Comparison of ENCODE assay signal across 8 cellular contexts in the genomic region with DNA sequence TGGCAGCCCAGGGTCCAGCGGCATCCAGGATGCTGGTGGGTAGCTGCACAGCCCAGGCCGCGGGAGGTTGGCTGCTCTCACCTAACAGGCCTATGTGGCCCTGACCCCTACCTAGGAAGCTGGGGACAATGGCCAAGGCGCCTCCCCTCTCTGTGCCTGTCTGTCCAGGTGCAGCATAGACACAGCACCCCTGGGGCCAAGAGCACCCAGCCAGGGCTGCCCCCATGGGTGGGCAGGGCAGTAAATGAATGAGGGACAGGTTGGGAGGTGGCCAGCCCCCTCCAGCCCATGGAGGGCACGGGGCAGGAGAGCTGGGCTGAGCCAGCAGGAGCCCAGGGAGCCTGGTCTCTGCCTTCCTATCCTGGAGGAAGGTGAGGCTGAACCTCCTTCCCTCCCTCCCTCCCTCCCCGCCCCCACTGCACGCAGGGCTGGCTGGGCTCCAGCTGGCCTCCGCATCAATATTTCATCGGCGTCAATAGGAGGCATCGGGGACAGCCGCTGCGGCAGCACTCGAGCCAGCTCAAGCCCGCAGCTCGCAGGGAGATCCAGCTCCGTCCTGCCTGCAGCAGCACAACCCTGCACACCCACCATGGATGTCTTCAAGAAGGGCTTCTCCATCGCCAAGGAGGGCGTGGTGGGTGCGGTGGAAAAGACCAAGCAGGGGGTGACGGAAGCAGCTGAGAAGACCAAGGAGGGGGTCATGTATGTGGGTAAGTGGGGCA. TPM values are rescaled to one million over a fixed set of nuclear protein-coding genes. Genes with fewer than 3 reads are reported as not detected.
DNase-seq lines count a peak whose midpoint lies in the region; ATAC-seq and TF ChIP-seq lines count a peak whose summit lies in the region.

A gene (plus strand): TSS at position 491 of the 722 bp plus-strand sequence. CDS start 99 bp downstream, at position 590.

- DNase-seq in A673 (ENCODE audit: low spot score), result peak; percentile 39
- DNase-seq in NCI-H460 (ENCODE audit: extremely low read depth, low read depth), result no peak
- DNase-seq in epithelial cell of proximal tubule (ENCODE audit: low read depth), result no peak
- no peak for DNase-seq in neural crest cell (ENCODE audit: low read depth, low spot score)
- DNase-seq in kidney tubule cell (ENCODE audit: low spot score), result no peak
- DNase-seq in iPS-NIHi11 (ENCODE audit: low spot score), result no peak

- H3K27ac Mint-ChIP-seq in neural crest cell (ENCODE audit: unreplicated experiment), result peak within 1 kb of the TSS; percentile 19

- H3K4me3 Mint-ChIP-seq in neural crest cell, result peak within 1 kb of the TSS; percentile 19

- H3K4me1 ChIP-seq in A673 (ENCODE audit: insufficient read depth, low read length, poor library complexity, severe bottlenecking), result peaks cover 25% of the 10 kb centered on the region

- CTCF ChIA-PET in A673 (lab: Charles Lee), result interaction anchor here (0.9 kb wide), 1 partner anchor 19 kb away, joined by 15 read pairs; no protein-coding TSS in a partner anchor

- TF ChIP-seq CTCF in A673 (conservative IDR thresholded peaks at IDR 0.05; ENCODE audit: low read depth, low read length), result no peak
- TF ChIP-seq CTCF in epithelial cell of proximal tubule (conservative IDR thresholded peaks at IDR 0.05; ENCODE audit: low read depth, low read length), result no peak
- TF ChIP-seq CTCF in neural crest cell (conservative IDR thresholded peaks at IDR 0.05), result no peak

- no peaks in the 10 kb centered on the region for H3K9me3 ChIP-seq in A673 (ENCODE audit: low read depth, low read length, poor library complexity, severe bottlenecking)

- H3K36me3 ChIP-seq in A673 (ENCODE audit: insufficient read depth, low read length, poor library complexity, severe bottlenecking), result no peaks in the 10 kb centered on the region

- peaks cover 41% of the 10 kb centered on the region for H3K4me1 Mint-ChIP-seq in neural crest cell

- no TSS peak for BruUV-seq in A673 (replicated peaks; lab: Mats Ljungman, UMichigan)

- peaks cover 3% of the 10 kb centered on the region for H3K9me3 Mint-ChIP-seq in neural crest cell

- POLR2A ChIA-PET in A673 (lab: Charles Lee; ENCODE audit: low non-redundant PET), result no interaction called here

- H3K27me3 Mint-ChIP-seq in neural crest cell (ENCODE audit: low read depth), result no peaks in the 10 kb centered on the region

- H3K36me3 Mint-ChIP-seq in neural crest cell (ENCODE audit: low read depth), result peaks cover 3% of the 10 kb centered on the region

- intact Hi-C loops in A673 (cut with micrococcal nuclease; ENCODE audit: unreplicated experiment), result no loop called here

- no peak for ATAC-seq in HG03159 (IDR thresholded peaks at IDR 0.05; ENCODE audit: unreplicated experiment)
- no peak for ATAC-seq in GM21619 (IDR thresholded peaks at IDR 0.05; ENCODE audit: unreplicated experiment)

- H3K27me3 ChIP-seq in A673 (replicated peaks; ENCODE audit: insufficient read depth, low read depth, low read length, poor library complexity), result no peaks in the 10 kb centered on the region

- no peak within 1 kb of the TSS for H3K27ac ChIP-seq in A673 (ENCODE audit: low read depth, low read length, poor library complexity, severe bottlenecking)

- H3K4me3 ChIP-seq in A673 (ENCODE audit: low read depth, low read length, poor library complexity, severe bottlenecking) (no peak within 1 kb of the TSS), epithelial cell of proximal tubule (ENCODE audit: low read depth, low read length) (no peak within 1 kb of the TSS)

RNA-seq across cellular contexts. Expression of the gene that starts here (rescaled TPM):
- not detected in 2 replicates for total RNA-seq in A673 (2021)
- total RNA-seq in NCI-H460 (2014; rRNA removed; shearing (Covaris generic)), result 14.6 and 18.9 TPM in 2 replicates
- 29.0 and 32.5 TPM in 2 replicates for polyA plus RNA-seq in NCI-H460 (2014; cell fraction: nucleus; rRNA removed)
- 3.1 and 30.0 TPM in 2 replicates for total RNA-seq in epithelial cell of proximal tubule
- total RNA-seq in neural crest cell, result 7.8 and 8.2 TPM in 2 replicates

Comparison
In these comparisons a context has a peak if more than half of its experiments do, and no peak if none do; other contexts are left out.
1. Peak in DNase-seq in A673; RNA of the gene not detected or under 1 TPM.